Comparison of ENCODE assay signal across 27 cellular contexts in the genomic region with DNA sequence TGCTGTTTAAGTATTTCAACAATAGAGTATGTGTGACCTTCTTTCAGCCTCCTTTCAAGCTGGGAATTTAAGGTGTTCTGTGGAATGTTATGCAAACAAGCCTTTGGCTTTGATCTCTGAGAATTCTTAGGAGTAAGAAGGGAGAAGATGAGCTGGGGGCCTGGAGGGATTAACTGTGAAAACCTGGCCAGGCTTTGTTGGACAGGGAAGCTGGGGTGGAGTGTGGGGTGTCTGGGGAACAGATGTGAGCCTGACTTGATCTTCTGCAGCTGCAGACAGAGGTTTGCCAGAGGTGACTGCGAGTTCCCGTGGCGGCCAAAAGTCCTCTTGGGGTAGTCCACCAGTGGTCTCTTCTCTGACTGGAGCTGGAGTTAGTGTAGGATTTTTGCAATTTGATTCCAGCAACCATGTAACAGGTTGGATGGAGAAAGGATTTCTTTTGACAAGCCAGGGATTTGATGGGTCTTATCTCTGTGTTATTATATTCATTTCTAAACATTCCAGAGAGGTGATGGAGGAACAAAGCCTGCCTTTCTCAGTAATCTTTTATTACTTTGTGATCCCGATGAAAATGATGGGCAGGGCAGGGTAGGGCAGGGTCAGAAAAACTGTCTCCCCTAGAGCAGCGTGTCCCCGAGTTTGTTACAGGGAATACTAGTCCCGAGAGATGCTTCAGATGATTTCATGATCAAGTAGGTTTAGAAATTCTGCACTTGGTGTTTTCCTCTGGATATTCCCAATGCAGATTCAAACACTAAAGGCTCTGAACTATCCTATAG.
"Had no signal": no experiment of that assay in that cellular context is flagged by ENCODE, and none has a peak within 500 bp of the region (broad histone marks: within the 10 kb centered on the region; RNA-seq: fewer than 3 reads in every experiment).

No MANE protein-coding gene starts in this region.

- H3K27me3 ChIP-seq: ascending aorta, cardiac muscle cell had no signal

- H3K4me3 ChIP-seq: ascending aorta, cardiac muscle cell, coronary artery, dorsolateral prefrontal cortex, left lung, psoas muscle, transverse colon had no signal

- DNase-seq: activated CD4-positive, alpha-beta T cell treated with anti-CD3 and anti-CD28 coated beads for 4 hours; activated CD4-positive, alpha-beta T cell treated with anti-CD3 and anti-CD28 coated beads, Interleukin-2, amount 50 U/mL, for 48 hours; activated CD8-positive, alpha-beta memory T cell treated with anti-CD3 and anti-CD28 coated beads, Interleukin-2, amount 50 U/mL, for 4 hours; activated gamma-delta T cell; activated naive CD4-positive, alpha-beta T cell treated with anti-CD3 and anti-CD28 coated beads, Interleukin-2, amount 10 ng/mL, durations not matched to agents 7 days and 5 days; activated naive CD8-positive, alpha-beta T cell treated with anti-CD3 and anti-CD28 coated beads, Interleukin-2, amount 10 ng/mL, durations not matched to agents 7 days and 5 days; activated T-cell treated with anti-CD3 and anti-CD28 coated beads, Interleukin-2, amount 50 U/mL, for 24 hours; dorsolateral prefrontal cortex; effector memory CD4-positive, alpha-beta T cell; foreskin fibroblast; head of caudate nucleus; hypothalamus; kidney glomerular epithelial cell; left lung; naive B cell; nucleus accumbens; stimulated activated CD4-positive, alpha-beta T cell treated with anti-CD3 and anti-CD28 coated beads, Interleukin-2, amount 100 ng/mL, for 48 hours; stimulated activated naive CD4-positive, alpha-beta T cell treated with Interleukin-2 at 50 U/mL for 16 hours; transverse colon had no signal

- H3K36me3 ChIP-seq: ascending aorta, cardiac muscle cell, left lung, transverse colon had no signal

- H3K36me3 Mint-ChIP-seq: activated naive CD4-positive, alpha-beta T cell treated with anti-CD3 and anti-CD28 coated beads, Interleukin-2, amount 10 ng/mL, durations not matched to agents 7 days and 5 days; activated naive CD8-positive, alpha-beta T cell treated with anti-CD3 and anti-CD28 coated beads, Interleukin-2, amount 10 ng/mL, durations not matched to agents 7 days and 5 days; mesothelial cell of epicardium had no signal

- H3K27ac Mint-ChIP-seq: activated naive CD4-positive, alpha-beta T cell treated with anti-CD3 and anti-CD28 coated beads, Interleukin-2, amount 10 ng/mL, durations not matched to agents 7 days and 5 days; activated naive CD8-positive, alpha-beta T cell treated with anti-CD3 and anti-CD28 coated beads, Interleukin-2, amount 10 ng/mL, durations not matched to agents 7 days and 5 days; activated T-cell treated with anti-CD3 and anti-CD28 coated beads, Interleukin-2, amount 50 U/mL, for 24 hours; brain; mesothelial cell of epicardium; naive B cell had no signal

- H3K4me1 ChIP-seq: ascending aorta, left lung, parathyroid adenoma, transverse colon had no signal

- H2AFZ ChIP-seq: parathyroid adenoma had no signal

- ATAC-seq: left lung had no signal

- H3K27ac ChIP-seq: cardiac muscle cell, coronary artery, dorsolateral prefrontal cortex, left lung, parathyroid adenoma, psoas muscle, transverse colon had no signal

- H3K4me3 Mint-ChIP-seq: activated naive CD4-positive, alpha-beta T cell treated with anti-CD3 and anti-CD28 coated beads, Interleukin-2, amount 10 ng/mL, durations not matched to agents 7 days and 5 days; activated naive CD8-positive, alpha-beta T cell treated with anti-CD3 and anti-CD28 coated beads, Interleukin-2, amount 10 ng/mL, durations not matched to agents 7 days and 5 days; activated T-cell treated with anti-CD3 and anti-CD28 coated beads, Interleukin-2, amount 50 U/mL, for 24 hours; brain; mesothelial cell of epicardium; naive B cell had no signal

- H3K9me3 Mint-ChIP-seq: activated naive CD4-positive, alpha-beta T cell treated with anti-CD3 and anti-CD28 coated beads, Interleukin-2, amount 10 ng/mL, durations not matched to agents 7 days and 5 days had no signal

- H3K79me2 ChIP-seq: parathyroid adenoma had no signal

- H3K9ac ChIP-seq: parathyroid adenoma had no signal

- H3K4me1 Mint-ChIP-seq: activated naive CD4-positive, alpha-beta T cell treated with anti-CD3 and anti-CD28 coated beads, Interleukin-2, amount 10 ng/mL, durations not matched to agents 7 days and 5 days; activated naive CD8-positive, alpha-beta T cell treated with anti-CD3 and anti-CD28 coated beads, Interleukin-2, amount 10 ng/mL, durations not matched to agents 7 days and 5 days; naive B cell had no signal

- FAIRE-seq: urothelium cell line had no signal
